Comparison of ENCODE assay signal across 32 cellular contexts in the genomic region with DNA sequence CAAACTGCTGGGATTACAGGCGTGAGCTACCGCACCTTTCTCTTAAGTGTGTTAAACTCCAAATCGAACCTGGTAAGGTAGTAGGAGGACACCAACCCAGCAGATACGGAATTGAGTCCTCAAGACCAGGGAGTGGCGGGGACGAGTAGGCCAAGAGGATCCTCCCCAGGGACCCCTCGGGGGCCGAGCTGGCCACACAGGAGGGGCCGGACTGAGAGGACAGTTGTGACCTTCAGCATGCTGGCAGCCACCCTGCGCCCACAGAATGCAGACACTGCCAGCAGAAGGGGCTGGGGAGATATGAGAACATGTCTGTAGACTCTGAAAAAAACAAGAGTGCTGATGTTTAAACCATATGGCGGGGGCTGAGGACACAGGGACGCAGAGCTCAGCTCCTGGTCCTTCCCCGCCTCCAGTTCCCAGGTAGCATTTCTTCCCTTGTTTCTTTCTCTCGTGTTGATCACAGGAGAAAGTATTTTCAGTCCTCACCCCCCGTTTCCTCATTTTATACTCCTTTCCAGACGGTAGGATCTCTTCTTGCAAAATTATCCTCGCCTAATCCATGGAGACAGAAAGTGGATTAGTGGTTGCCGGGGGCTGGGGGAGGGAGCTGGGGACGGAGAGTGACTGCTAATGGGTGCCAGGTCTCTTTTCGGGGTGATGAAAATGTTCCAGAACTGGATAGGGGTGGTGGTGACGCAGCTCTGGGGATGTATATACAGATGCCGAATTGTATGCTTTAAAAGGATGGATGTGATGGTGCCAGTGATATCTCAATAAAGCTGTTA. TPM values are rescaled to one million over a fixed set of nuclear protein-coding genes. Genes with fewer than 3 reads are reported as not detected.
"Had no signal": no experiment of that assay in that cellular context is flagged by ENCODE, and none has a peak within 500 bp of the region (broad histone marks: within the 10 kb centered on the region; RNA-seq: fewer than 3 reads in every experiment).

No MANE protein-coding gene starts in this region.

- H3K9me3 ChIP-seq: pancreas, prostate gland, thoracic aorta, vagina had no signal

- H3K4me1 ChIP-seq: pancreas, prostate gland had no signal

- H3K36me3 ChIP-seq: esophagus squamous epithelium, pancreas, prostate gland, thoracic aorta, vagina had no signal

- H3K27ac ChIP-seq: epithelial cell of prostate, esophagus squamous epithelium, pancreas, prostate gland, skin epidermis, thoracic aorta, vagina, VCaP had no signal

- DNase-seq: activated CD4-positive, alpha-beta memory T cell treated with anti-CD3 and anti-CD28 coated beads, Interleukin-2, amount 10 ng/mL, durations not matched to agents 7 days and 5 days; activated CD4-positive, alpha-beta T cell treated with anti-CD3 and anti-CD28 coated beads, Interleukin-2, amount 10 ng/mL, durations not matched to agents 24 days and 14 days; activated CD8-positive, alpha-beta memory T cell treated with anti-CD3 and anti-CD28 coated beads, Interleukin-2, amount 50 U/mL, for 48 hours; activated T-cell treated with anti-CD3 and anti-CD28 coated beads, Interleukin-2, amount 50 U/mL, for 4 hours; dermis blood vessel endothelial cell; effector CD4-positive, alpha-beta T cell; esophagus squamous epithelium; foreskin melanocyte; immature natural killer cell; kidney; left colon; naive B cell; nephron progenitor cell; pancreas; retina; stimulated activated CD4-positive, alpha-beta T cell treated with anti-CD3 and anti-CD28 coated beads, Interleukin-4, amount 100 ng/mL, for 24 hours; T-helper 9 cell had no signal

- H3K4me3 ChIP-seq: esophagus squamous epithelium, pancreas, prostate gland, skin epidermis, thoracic aorta, vagina had no signal

- FAIRE-seq: bronchial epithelial cell, kidney, pancreas, TTC549 had no signal

RNA-seq across cellular contexts. Expression of gene UNCX, which starts 11.5 kb away (rescaled TPM):
- total RNA-seq: activated CD4-positive, alpha-beta memory T cell treated with anti-CD3 and anti-CD28 coated beads, Interleukin-2, amount 10 ng/mL, durations not matched to agents 7 days and 5 days; activated CD4-positive, alpha-beta T cell treated with anti-CD3 and anti-CD28 coated beads, Interleukin-2, amount 10 ng/mL, durations not matched to agents 24 days and 14 days; activated naive CD4-positive, alpha-beta T cell treated with anti-CD3 and anti-CD28 coated beads, Interleukin-2, amount 50 U/mL, for 72 hours; activated T-cell treated with anti-CD3 and anti-CD28 coated beads, Interleukin-2, amount 50 U/mL, for 4 hours; activated T-helper 17 cell treated with anti-CD3 and anti-CD28 coated beads, Interleukin-2, amount 50 U/mL, for 72 hours; bronchial epithelial cell; dermis blood vessel endothelial cell; esophagus squamous epithelium; glomerular endothelial cell; left colon; liver; mesothelial cell of epicardium; pancreas; prostate gland; sciatic nerve; subcutaneous adipose tissue; thoracic aorta; vagina had no signal
